In the genomic region with DNA sequence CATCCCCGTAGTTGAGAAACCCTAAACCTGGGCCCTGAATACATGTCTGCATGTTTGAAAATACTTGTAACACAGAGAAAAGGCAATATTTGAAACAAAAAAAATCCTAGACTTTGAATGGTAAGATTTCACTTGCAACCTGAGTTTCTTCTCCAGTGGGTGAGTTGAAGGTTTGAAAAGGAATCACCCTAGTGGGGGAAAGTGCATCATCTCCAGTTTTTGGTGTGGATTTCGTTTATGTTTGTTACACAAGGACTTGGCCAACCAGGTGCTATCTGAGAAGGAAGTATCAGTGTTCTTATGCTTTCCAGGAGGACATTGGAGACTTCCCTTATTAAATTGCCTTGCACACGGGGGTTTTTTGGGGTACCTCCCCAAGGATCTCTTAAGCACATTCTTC, we compare ENCODE assay signal across 25 cellular contexts.
DNase-seq lines count a peak whose midpoint lies in the region; ATAC-seq, FAIRE-seq and TF ChIP-seq lines count a peak whose summit lies in the region.
"Had no signal": no experiment of that assay in that cellular context is flagged by ENCODE, and none has a peak within 500 bp of the region (broad histone marks: within the 10 kb centered on the region; RNA-seq: fewer than 3 reads in every experiment).

No MANE protein-coding gene starts in this region.

- TF ChIP-seq RAD21 in K562 (CRISPR knock-in tag; conservative IDR thresholded peaks at IDR 0.05 in 1 of 2, IDR thresholded peaks at IDR 0.05 in 1 of 2) = no peak

- peak overlapping the region; percentile 53 for H3K27ac Mint-ChIP-seq in neural crest cell (ENCODE audit: unreplicated experiment)
- H3K27ac Mint-ChIP-seq in T-helper 17 cell = no peak overlapping the region
- H3K27ac Mint-ChIP-seq: activated naive CD8-positive, alpha-beta T cell treated with anti-CD3 and anti-CD28 coated beads, Interleukin-2, amount 10 ng/mL, durations not matched to agents 7 days and 5 days; immature natural killer cell; T-helper 2 cell treated with Interferon-gamma antibody and Interleukin-4, amounts not matched to agents 5 μg/mL and 100 μg/mL, for 36 hours had no signal

- H3K9me1 ChIP-seq in K562 (ENCODE audit: control insufficient read depth, insufficient read depth, low read length) = no peaks in the 10 kb centered on the region

- H3K4me2 ChIP-seq in K562 (ENCODE audit: insufficient read depth, low read length) = no peak overlapping the region

- H3K9me3 Mint-ChIP-seq in neural crest cell = no peaks in the 10 kb centered on the region
- H3K9me3 Mint-ChIP-seq: activated naive CD8-positive, alpha-beta T cell treated with anti-CD3 and anti-CD28 coated beads, Interleukin-2, amount 10 ng/mL, durations not matched to agents 7 days and 5 days; CD4-positive, alpha-beta memory T cell; immature natural killer cell; T-helper 2 cell treated with Interferon-gamma antibody and Interleukin-4, amounts not matched to agents 5 μg/mL and 100 μg/mL, for 36 hours had no signal

- BruUV-seq in K562 (replicated peaks; lab: Mats Ljungman, UMichigan) = no TSS peak

- no peak for DNase-seq in right atrium auricular region (ENCODE audit: low spot score)
- no peak for DNase-seq in Right ventricle myocardium superior
- no peak for DNase-seq in K562 (ENCODE audit: extremely low read depth in 1 of 4, low spot score in 3 of 4)
- no peak for DNase-seq in neural crest cell (ENCODE audit: low read depth, low spot score)
- no peak for DNase-seq in T-helper 17 cell
- DNase-seq in G401 (ENCODE audit: low spot score) = no peak
- no peak for DNase-seq in MG63
- DNase-seq: activated CD4-positive, CD25-positive, alpha-beta regulatory T cell; activated naive CD8-positive, alpha-beta T cell treated with anti-CD3 and anti-CD28 coated beads, Interleukin-2, amount 10 ng/mL, durations not matched to agents 7 days and 5 days; CD4-positive, alpha-beta memory T cell; DMS79 treated with DMSO at 0.1 percent for 48 hours; esophagus squamous epithelium; glutamatergic neuron; immature natural killer cell; naive B cell; NCI-H1694; NCI-H226; NK-92 treated with Interleukin-12 subunit alpha and Interleukin-12 subunit beta, amount 100 ng/mL, for 24 hours; SHP77; stimulated activated CD4-positive, alpha-beta T cell treated with anti-CD3 and anti-CD28 coated beads, Interleukin-4, amount 100 ng/mL, for 4 hours had no signal

- peaks cover 0 to 40% of the 10 kb centered on the region in 2 donors for H3K4me1 ChIP-seq in right atrium auricular region
- peaks cover 0 to 4% of the 10 kb centered on the region in 2 experiments; a peak in 2 of 5 replicates for H3K4me1 ChIP-seq in K562 (replicated peaks in 1 of 2; ENCODE audit: control insufficient read depth in 2 of 2, insufficient read depth in 2 of 2, low read length in 2 of 2)
- H3K4me1 ChIP-seq: prostate gland had no signal

- in situ Hi-C loops in K562 (cut with MboI) (no loop called here), G401 (cut with HindIII; ENCODE audit: low sequenced_read_pairs) (no loop called here)

- H3K9me3 ChIP-seq in right atrium auricular region (no peaks in the 10 kb centered on the region), K562 (replicated peaks; ENCODE audit: control insufficient read depth, insufficient read depth, low read depth, low read length) (no peaks in the 10 kb centered on the region), T-helper 17 cell (ENCODE audit: control insufficient read depth, low read length, poor library complexity, severe bottlenecking) (no peaks in the 10 kb centered on the region), MG63 (no peaks in the 10 kb centered on the region)
- H3K9me3 ChIP-seq: esophagus squamous epithelium, prostate gland had no signal

- H3K27me3 ChIP-seq in right atrium auricular region (no peaks in the 10 kb centered on the region), K562 (ENCODE audit: control insufficient read depth in 2 of 2, insufficient read depth in 2 of 2, low read length in 2 of 2) (peaks cover 22 to 71% of the 10 kb centered on the region in 2 experiments; a peak in 4 of 5 replicates), MG63 (no peaks in the 10 kb centered on the region)

- peaks cover 41% of the 10 kb centered on the region for H3K4me1 Mint-ChIP-seq in neural crest cell
- peaks cover 4% of the 10 kb centered on the region for H3K4me1 Mint-ChIP-seq in T-helper 17 cell
- H3K4me1 Mint-ChIP-seq: immature natural killer cell had no signal

- no peak for TF ChIP-seq EP300 in K562 (IDR thresholded peaks at IDR 0.05; ENCODE audit: low read length)

- WGBS in K562 (ENCODE audit: insufficient coverage, low coverage, missing lambda C conversion rate) = 2% methylated on average over 3 of the region's 3 CpGs

- H3K36me3 ChIP-seq in right atrium auricular region (no peaks in the 10 kb centered on the region), K562 (ENCODE audit: control insufficient read depth, insufficient read depth, low read length) (no peaks in the 10 kb centered on the region), MG63 (no peaks in the 10 kb centered on the region)
- H3K36me3 ChIP-seq: esophagus squamous epithelium, prostate gland had no signal

- TF ChIP-seq CTCF in right atrium auricular region (IDR thresholded peaks at IDR 0.05) (no peak), K562 (IDR thresholded peaks at IDR 0.05 in 2 of 3, conservative IDR thresholded peaks at IDR 0.05 in 1 of 3; ENCODE audit: insufficient read depth in 2 of 3, low read depth in 1 of 3, low read length in 3 of 3) (no peak), neural crest cell (conservative IDR thresholded peaks at IDR 0.05) (no peak)

- H3K9ac ChIP-seq in K562 (ENCODE audit: insufficient read depth in 1 of 2, low read depth in 2 of 2, low read length in 2 of 2) = no peak overlapping the region

- no peak for FAIRE-seq in K562 (lab: Jason Lieb, UNC)
- FAIRE-seq: bronchial epithelial cell had no signal

- H3K4me3 Mint-ChIP-seq in neural crest cell (no peak overlapping the region), T-helper 17 cell (no peak overlapping the region)
- H3K4me3 Mint-ChIP-seq: activated naive CD8-positive, alpha-beta T cell treated with anti-CD3 and anti-CD28 coated beads, Interleukin-2, amount 10 ng/mL, durations not matched to agents 7 days and 5 days; CD4-positive, alpha-beta memory T cell; immature natural killer cell; naive B cell had no signal

- intact Hi-C loops in Right ventricle myocardium superior (cut with DNase I) = no loop called here
- intact Hi-C loops in K562 (cut with micrococcal nuclease) = no loop called here

- H3K27me3 Mint-ChIP-seq in neural crest cell (ENCODE audit: low read depth) (no peaks in the 10 kb centered on the region), T-helper 17 cell (peaks cover 26% of the 10 kb centered on the region)

- H4K20me1 ChIP-seq in K562 (replicated peaks; ENCODE audit: control insufficient read depth, insufficient read depth, low read length) = 0 out of 2 replicates have a peak, but pooled peaks cover 7% of the 10 kb centered on the region

- H3K79me2 ChIP-seq in K562 (ENCODE audit: control insufficient read depth, insufficient read depth, low read length) = no peaks in the 10 kb centered on the region

- POLR2A ChIA-PET in K562 (lab: Yijun Ruan, JAX) = no interaction called here

- H2AFZ ChIP-seq in K562 (ENCODE audit: low read depth, low read length) = no peak overlapping the region

- ATAC-seq in Right ventricle myocardium superior (ENCODE audit: poor library complexity) (no peak), K562 (no peak), T-helper 17 cell (no peak), GM21515 (IDR thresholded peaks at IDR 0.05; ENCODE audit: unreplicated experiment) (no peak)

- no peaks in the 10 kb centered on the region for H3K36me3 Mint-ChIP-seq in neural crest cell (ENCODE audit: low read depth)
- H3K36me3 Mint-ChIP-seq in T-helper 17 cell (ENCODE audit: low read depth) = no peaks in the 10 kb centered on the region
- H3K36me3 Mint-ChIP-seq: CD4-positive, alpha-beta memory T cell; immature natural killer cell; naive B cell had no signal

- CTCF ChIA-PET in K562 (lab: Yijun Ruan, JAX; ENCODE audit: low intra/inter-chr PET ratio) = no interaction called here

- H3K27ac ChIP-seq in right atrium auricular region (peak overlapping the region; percentile 28 to 67), K562 (ENCODE audit: extremely low read depth, low read depth, low read length) (no peak overlapping the region)

- TF ChIP-seq POLR2A in K562 (conservative IDR thresholded peaks at IDR 0.05) = no peak

- no peak overlapping the region for H3K4me3 ChIP-seq in right atrium auricular region
- H3K4me3 ChIP-seq in K562 = no peak overlapping the region
- no peak overlapping the region for H3K4me3 ChIP-seq in MG63
- H3K4me3 ChIP-seq: esophagus squamous epithelium, lung, prostate gland had no signal

TF ChIP-seq in K562, 482 proteins besides CTCF, POLR2A, EP300 and RAD21:
- TF ChIP-seq RNF2 (IDR thresholded peaks at IDR 0.05) = peak; percentile 81; the same call in 1 of the 2 replicates
- TF ChIP-seq ZNF347 (CRISPR knock-in tag; IDR thresholded peaks at IDR 0.05; ENCODE audit: low read depth) = no peak
- TF ChIP-seq CBX8 (IDR thresholded peaks at IDR 0.05; ENCODE audit: borderline replicate concordance, extremely low read depth, low read depth, low read length, poor library complexity, severe bottlenecking) = peak; percentile 98
- TF ChIP-seq BMI1 (IDR thresholded peaks at IDR 0.05; ENCODE audit: low read length) = peak; percentile 76; the same call in 1 of the 2 replicates
- peak; percentile 84 for TF ChIP-seq CBX2 (IDR thresholded peaks at IDR 0.05; ENCODE audit: insufficient read depth, low read length, poor library complexity, severe bottlenecking)
- no peak for TF ChIP-seq SETDB1 (IDR thresholded peaks at IDR 0.05; ENCODE audit: low read length)
- peak; percentile 66 for TF ChIP-seq ZFP36 (IDR thresholded peaks at IDR 0.05; ENCODE audit: low read depth, low read length, partially characterized antibody)
